In the genomic region with DNA sequence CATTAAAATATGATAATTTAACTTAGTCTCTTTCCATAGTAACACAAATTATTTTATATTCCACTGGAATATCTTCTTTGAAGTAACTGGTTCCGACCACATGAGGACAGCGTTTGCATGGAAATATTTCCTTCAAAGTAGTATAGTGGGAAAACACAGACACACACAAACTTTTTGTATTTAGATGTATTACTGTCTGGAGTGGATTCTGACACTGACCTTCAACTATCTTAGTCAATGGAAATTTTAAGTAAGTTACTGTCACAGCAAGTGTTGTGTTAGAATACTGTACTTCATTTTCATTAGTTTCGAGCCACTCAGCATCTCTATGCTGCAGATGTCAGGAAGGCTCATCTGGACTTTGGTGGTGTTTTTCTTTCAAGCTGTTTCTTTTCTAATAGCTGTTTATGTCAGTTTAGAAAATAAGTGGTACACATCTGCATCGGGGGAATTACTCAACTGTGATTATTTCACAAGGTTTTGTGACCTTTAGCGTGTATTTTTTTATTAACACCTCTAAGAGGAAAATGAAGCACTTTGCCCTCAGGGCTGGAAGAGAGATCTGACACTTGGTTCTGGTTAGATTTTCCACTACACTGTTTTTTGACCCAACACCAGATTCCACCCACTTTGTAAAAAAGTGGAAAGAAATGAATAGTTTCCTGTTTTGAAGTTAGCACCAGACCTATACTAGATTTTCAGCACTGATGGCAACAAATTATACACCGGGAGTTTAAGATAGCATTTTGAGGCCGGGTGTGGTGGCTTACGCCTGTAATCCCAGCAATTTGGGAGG, we compare ENCODE assay signal across 8 cellular contexts. TPM values are rescaled to one million over a fixed set of nuclear protein-coding genes. Genes with fewer than 3 reads are reported as not detected.
DNase-seq lines count a peak whose midpoint lies in the region; ATAC-seq and TF ChIP-seq lines count a peak whose summit lies in the region.

No MANE protein-coding gene starts in this region.

- H3K4me3 ChIP-seq in DOHH2 (ENCODE audit: low read length) (no peak overlapping the region), neural progenitor cell (no peak overlapping the region)

- no peaks in the 10 kb centered on the region for H4K20me1 ChIP-seq in DOHH2 (ENCODE audit: control insufficient read depth, insufficient read depth, low read depth, low read length)
- H4K20me1 ChIP-seq in neural progenitor cell (ENCODE audit: low read depth), result no peaks in the 10 kb centered on the region

- no peaks in the 10 kb centered on the region for H3K36me3 Mint-ChIP-seq in neural progenitor cell
- no peaks in the 10 kb centered on the region for H3K36me3 Mint-ChIP-seq in activated CD4-positive, alpha-beta T cell treated with anti-CD3 and anti-CD28 coated beads, Interleukin-2, amount 10 ng/mL, durations not matched to agents 24 days and 14 days (ENCODE audit: low read depth)
- peaks cover 0 to 2% (median 0%) of the 10 kb centered on the region in 3 donors for H3K36me3 Mint-ChIP-seq in naive thymus-derived CD8-positive, alpha-beta T cell

- H3K9ac ChIP-seq in neural progenitor cell, result no peak overlapping the region

- H3K9me3 ChIP-seq in DOHH2 (ENCODE audit: control insufficient read depth, insufficient read depth, low read length) (no peaks in the 10 kb centered on the region), neural progenitor cell (ENCODE audit: low read depth) (no peaks in the 10 kb centered on the region)

- no peaks in the 10 kb centered on the region for H3K4me1 ChIP-seq in DOHH2 (ENCODE audit: control insufficient read depth, low read length)
- H3K4me1 ChIP-seq in neural progenitor cell, result no peaks in the 10 kb centered on the region

- intact Hi-C loops in activated CD4-positive, alpha-beta T cell treated with anti-CD3 and anti-CD28 coated beads, Interleukin-2, amount 10 ng/mL, durations not matched to agents 24 days and 14 days (cut with micrococcal nuclease), result no loop called here

- no peaks in the 10 kb centered on the region for H3K9me2 ChIP-seq in DOHH2 (replicated peaks; ENCODE audit: control insufficient read depth, low read length)

- H3K27me3 Mint-ChIP-seq in neural progenitor cell (ENCODE audit: insufficient read depth, low read depth), result peaks cover 4% of the 10 kb centered on the region
- H3K27me3 Mint-ChIP-seq in activated CD4-positive, alpha-beta T cell treated with anti-CD3 and anti-CD28 coated beads, Interleukin-2, amount 10 ng/mL, durations not matched to agents 24 days and 14 days, result peaks cover 7% of the 10 kb centered on the region
- peaks cover 8 to 37% (median 16%) of the 10 kb centered on the region in 5 donors for H3K27me3 Mint-ChIP-seq in naive thymus-derived CD8-positive, alpha-beta T cell

- H3K27ac Mint-ChIP-seq in neural progenitor cell, result no peak overlapping the region
- no peak overlapping the region for H3K27ac Mint-ChIP-seq in activated CD4-positive, alpha-beta T cell treated with anti-CD3 and anti-CD28 coated beads, Interleukin-2, amount 10 ng/mL, durations not matched to agents 24 days and 14 days
- H3K27ac Mint-ChIP-seq in naive thymus-derived CD8-positive, alpha-beta T cell, result peak overlapping the region in 1 of 10 donors; percentile 26

- DNase-seq in NCI-H128 (lab: John Stamatoyannopoulos, UW; ENCODE audit: unreplicated experiment) (peak; percentile 25), dedifferentiated amniotic fluid mesenchymal stem cell (ENCODE audit: extremely low spot score) (peak; percentile 49), neural progenitor cell (ENCODE audit: low spot score) (peak; percentile 24)
- DNase-seq in activated CD4-positive, alpha-beta T cell treated with anti-CD3 and anti-CD28 coated beads, Interleukin-2, amount 10 ng/mL, durations not matched to agents 24 days and 14 days, result no peak
- DNase-seq in naive thymus-derived CD8-positive, alpha-beta T cell, result no peak

- no peak overlapping the region for H3K4me3 Mint-ChIP-seq in neural progenitor cell
- no peak overlapping the region for H3K4me3 Mint-ChIP-seq in activated CD4-positive, alpha-beta T cell treated with anti-CD3 and anti-CD28 coated beads, Interleukin-2, amount 10 ng/mL, durations not matched to agents 24 days and 14 days
- no peak overlapping the region for H3K4me3 Mint-ChIP-seq in naive thymus-derived CD8-positive, alpha-beta T cell

- TF ChIP-seq CTCF in DOHH2 (IDR thresholded peaks at IDR 0.05; ENCODE audit: low read depth, low read length, poor library complexity, severe bottlenecking), result peak; percentile 35
- TF ChIP-seq CTCF in neural progenitor cell (IDR thresholded peaks at IDR 0.05), result peak; percentile 56

- H3K4me2 ChIP-seq in DOHH2 (ENCODE audit: low read length) (no peak overlapping the region), neural progenitor cell (no peak overlapping the region)

- ATAC-seq in GM21423 (IDR thresholded peaks at IDR 0.05; ENCODE audit: unreplicated experiment), result no peak
- no peak for ATAC-seq in GM19324 (IDR thresholded peaks at IDR 0.05; ENCODE audit: low FRiP score, unreplicated experiment)
- ATAC-seq in naive thymus-derived CD8-positive, alpha-beta T cell, result no peak

- no peaks in the 10 kb centered on the region for H3K9me3 Mint-ChIP-seq in neural progenitor cell
- no peaks in the 10 kb centered on the region for H3K9me3 Mint-ChIP-seq in activated CD4-positive, alpha-beta T cell treated with anti-CD3 and anti-CD28 coated beads, Interleukin-2, amount 10 ng/mL, durations not matched to agents 24 days and 14 days
- peaks cover 0 to 4% (median 0%) of the 10 kb centered on the region in 9 donors for H3K9me3 Mint-ChIP-seq in naive thymus-derived CD8-positive, alpha-beta T cell

- POLR2A ChIA-PET in naive thymus-derived CD8-positive, alpha-beta T cell (lab: Charles Lee), result no interaction called here

- no peak overlapping the region for H3K27ac ChIP-seq in DOHH2 (ENCODE audit: low read depth, low read length)
- H3K27ac ChIP-seq in neural progenitor cell, result no peak overlapping the region

- no peaks in the 10 kb centered on the region for H3K4me1 Mint-ChIP-seq in neural progenitor cell
- H3K4me1 Mint-ChIP-seq in activated CD4-positive, alpha-beta T cell treated with anti-CD3 and anti-CD28 coated beads, Interleukin-2, amount 10 ng/mL, durations not matched to agents 24 days and 14 days, result peaks cover 2% of the 10 kb centered on the region
- H3K4me1 Mint-ChIP-seq in naive thymus-derived CD8-positive, alpha-beta T cell, result peaks cover 0 to 2% (median 0%) of the 10 kb centered on the region in 4 donors

- no peaks in the 10 kb centered on the region for H3K79me2 ChIP-seq in DOHH2 (ENCODE audit: control insufficient read depth, low read length)
- no peaks in the 10 kb centered on the region for H3K79me2 ChIP-seq in neural progenitor cell (ENCODE audit: low read depth)

- H3F3A ChIP-seq in DOHH2 (ENCODE audit: control insufficient read depth, insufficient read depth) (no peaks in the 10 kb centered on the region), neural progenitor cell (ENCODE audit: low read depth) (no peaks in the 10 kb centered on the region)

- no peaks in the 10 kb centered on the region for H3K27me3 ChIP-seq in DOHH2 (ENCODE audit: control insufficient read depth, low read length)
- no peaks in the 10 kb centered on the region for H3K27me3 ChIP-seq in neural progenitor cell

- H2AFZ ChIP-seq in neural progenitor cell (replicated peaks), result no peak overlapping the region

- H3K36me3 ChIP-seq in DOHH2 (ENCODE audit: control insufficient read depth, low read length) (no peaks in the 10 kb centered on the region), neural progenitor cell (no peaks in the 10 kb centered on the region)

RNA-seq across cellular contexts. Expression of a gene that starts 18.9 kb away (rescaled TPM):
- 148 and 241 TPM in 2 replicates for total RNA-seq in neural progenitor cell (ENCODE audit: low replicate concordance)
- total RNA-seq in activated CD4-positive, alpha-beta T cell treated with anti-CD3 and anti-CD28 coated beads, Interleukin-2, amount 10 ng/mL, durations not matched to agents 24 days and 14 days, result 71.2 and 78.9 TPM in 2 replicates
- total RNA-seq in naive thymus-derived CD8-positive, alpha-beta T cell, result 10 to 100 TPM; 86.0 to 88.5 TPM
- polyA plus RNA-seq in naive thymus-derived CD8-positive, alpha-beta T cell, result 10 to 100 TPM; 12.4 to 16.4 (median 15.2) TPM

Comparison
In these comparisons a context has a peak if more than half of its experiments do, and no peak if none do; other contexts are left out.
1. DNase-seq: peak in NCI-H128 (single experiment), dedifferentiated amniotic fluid mesenchymal stem cell (single experiment) and neural progenitor cell (single experiment); none in activated CD4-positive, alpha-beta T cell treated with anti-CD3 and anti-CD28 coated beads, Interleukin-2, amount 10 ng/mL, durations not matched to agents 24 days and 14 days (single experiment) and naive thymus-derived CD8-positive, alpha-beta T cell (0 of 10).